Comparison of ENCODE assay signal across 7 cellular contexts in genomic region chr6:160767019-160767646, GRCh38.
DNase-seq lines count a peak whose midpoint lies in the region; ATAC-seq and TF ChIP-seq lines count a peak whose summit lies in the region.

No MANE protein-coding gene starts in this region.

- ATAC-seq in GM18868 (IDR thresholded peaks at IDR 0.05; ENCODE audit: unreplicated experiment) (peak; percentile 96), HG03039 (IDR thresholded peaks at IDR 0.05; ENCODE audit: unreplicated experiment) (peak; percentile 89), naive B cell (ENCODE audit: low read depth in 2 of 2) (peak; percentile 59 to 80)

- peaks cover 0 to 14% (median 7%) of the 10 kb centered on the region in 3 donors for H3K27me3 ChIP-seq in stomach

- peaks cover 0 to 6% (median 0%) of the 10 kb centered on the region in 4 donors for H3K9me3 ChIP-seq in stomach

- peaks cover 5 to 14% (median 9%) of the 10 kb centered on the region in 4 donors for H3K4me1 ChIP-seq in stomach

- H3K27ac ChIP-seq in stomach: peak overlapping the region in 1 of 5 donors; percentile 29

- TF ChIP-seq EP300 in stomach (IDR thresholded peaks at IDR 0.05): no peak

- TF ChIP-seq POLR2A in stomach (IDR thresholded peaks at IDR 0.05): no peak

- H3K27ac Mint-ChIP-seq in activated T-cell treated with anti-CD3 and anti-CD28 coated beads, Interleukin-2, amount 50 U/mL, for 24 hours: no peak overlapping the region
- peak overlapping the region in 1 of 6 donors; percentile 52 for H3K27ac Mint-ChIP-seq in naive B cell

- H3K4me1 Mint-ChIP-seq in activated T-cell treated with anti-CD3 and anti-CD28 coated beads, Interleukin-2, amount 50 U/mL, for 24 hours (ENCODE audit: low read depth): peaks cover 7% of the 10 kb centered on the region
- peaks cover 0 to 4% (median 3%) of the 10 kb centered on the region in 3 donors for H3K4me1 Mint-ChIP-seq in naive B cell

- no peaks in the 10 kb centered on the region for H3K36me3 ChIP-seq in stomach

- 2 to 4% (median 2%) methylated on average over 48 to 54 of the region's 54 CpGs for WGBS in stomach, 5 donors

- peak in 4 of 7 experiments; percentile 63 to 75 (median 74) for TF ChIP-seq CTCF in stomach (IDR thresholded peaks at IDR 0.05)

- peak; percentile 22 for DNase-seq in NCI-H446 treated with DMSO at 0.1 percent for 48 hours (lab: John Stamatoyannopoulos, UW)
- DNase-seq in activated T-cell treated with anti-CD3 and anti-CD28 coated beads, Interleukin-2, amount 50 U/mL, for 24 hours: peak; percentile 66
- DNase-seq in fibroblast of gingiva (ENCODE audit: low read depth): peak; percentile 3
- peak; percentile 35 for DNase-seq in naive B cell
- peak; percentile 74 for DNase-seq in stomach

- H3K4me3 ChIP-seq in stomach: peak overlapping the region; percentile 44 to 64 (median 52)

- H3K9me3 Mint-ChIP-seq in activated T-cell treated with anti-CD3 and anti-CD28 coated beads, Interleukin-2, amount 50 U/mL, for 24 hours: peaks cover 5% of the 10 kb centered on the region
- peaks cover 0 to 8% (median 6%) of the 10 kb centered on the region in 7 donors for H3K9me3 Mint-ChIP-seq in naive B cell

- H3K4me3 Mint-ChIP-seq in activated T-cell treated with anti-CD3 and anti-CD28 coated beads, Interleukin-2, amount 50 U/mL, for 24 hours: peak overlapping the region; percentile 66
- H3K4me3 Mint-ChIP-seq in naive B cell: peak overlapping the region in 7 of 8 donors; percentile 70 to 86 (median 75)

- intact Hi-C loops in stomach (cut with DNase I; ENCODE audit: low total_unique reads): no loop called here

- peaks cover 40% of the 10 kb centered on the region for H3K27me3 Mint-ChIP-seq in activated T-cell treated with anti-CD3 and anti-CD28 coated beads, Interleukin-2, amount 50 U/mL, for 24 hours
- H3K27me3 Mint-ChIP-seq in naive B cell: peaks cover 35 to 53% (median 46%) of the 10 kb centered on the region in 3 donors

- H3K36me3 Mint-ChIP-seq in activated T-cell treated with anti-CD3 and anti-CD28 coated beads, Interleukin-2, amount 50 U/mL, for 24 hours (ENCODE audit: low read depth): no peaks in the 10 kb centered on the region
- H3K36me3 Mint-ChIP-seq in naive B cell: no peaks in the 10 kb centered on the region

Comparison
In these comparisons a context has a peak if more than half of its experiments do, and no peak if none do; other contexts are left out.
1. DNase-seq: peak in every context shown above with its lines; median percentile 74 in stomach; 66 in activated T-cell treated with anti-CD3 and anti-CD28 coated beads, Interleukin-2, amount 50 U/mL, for 24 hours; 35 in naive B cell; 22 in NCI-H446 treated with DMSO at 0.1 percent for 48 hours; 3 in fibroblast of gingiva.